ENCODE assay signal across 14 cellular contexts in the genomic region with DNA sequence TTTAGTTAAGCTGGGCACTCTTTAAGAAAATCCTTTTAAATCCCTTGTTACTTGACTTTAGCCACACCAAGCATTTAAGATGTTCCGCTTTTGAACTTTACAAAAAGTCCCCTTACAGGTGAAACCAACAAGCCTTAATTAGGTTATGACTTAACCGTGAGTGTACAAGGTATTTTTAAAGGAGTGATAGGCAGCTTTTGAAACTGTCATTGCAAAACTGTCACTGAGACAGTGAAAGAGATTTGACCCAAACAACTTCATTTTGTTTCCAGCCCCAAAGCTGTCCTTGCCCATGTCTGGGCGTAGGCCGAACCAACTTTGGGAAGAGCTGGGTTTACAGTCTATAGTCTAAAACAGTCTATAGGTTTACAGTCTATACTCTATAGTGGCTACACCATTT.
A peak's percentile ranks its signal among the peaks of the same experiment; 100 is the strongest.
DNase-seq lines count a peak whose midpoint lies in the region; ATAC-seq and TF ChIP-seq lines count a peak whose summit lies in the region.
"Had no signal": no experiment of that assay in that cellular context is flagged by ENCODE, and none has a peak within 500 bp of the region (broad histone marks: within the 10 kb centered on the region; RNA-seq: fewer than 3 reads in every experiment).

No MANE protein-coding gene starts in this region.

- H3K4me3 ChIP-seq in left ventricle myocardium inferior = no peak overlapping the region
- H3K4me3 ChIP-seq: cardiac muscle cell had no signal

- H3K4me1 ChIP-seq in left ventricle myocardium inferior = no peaks in the 10 kb centered on the region

- intact Hi-C loops in left ventricle myocardium inferior (cut with micrococcal nuclease) = no loop called here

- TF ChIP-seq CTCF in left ventricle myocardium inferior (IDR thresholded peaks at IDR 0.05; ENCODE audit: borderline replicate concordance) (no peak), GM10266 (IDR thresholded peaks at IDR 0.05; ENCODE audit: control insufficient read depth, insufficient read depth, low read depth, missing control alignments) (no peak)

- DNase-seq in KG1 (lab: John Stamatoyannopoulos, UW) (no peak), left ventricle myocardium inferior (no peak), GM10266 (ENCODE audit: extremely low spot score) (no peak), RKO (ENCODE audit: low spot score) (no peak)
- DNase-seq: activated CD8-positive, alpha-beta memory T cell treated with anti-CD3 and anti-CD28 coated beads, Interleukin-2, amount 50 U/mL, for 48 hours; effector CD8-positive, alpha-beta T cell; GOT3; Right ventricle myocardium superior; stimulated activated naive CD4-positive, alpha-beta T cell treated with Interleukin-2 at 50 U/mL for 16 hours had no signal

- no peak overlapping the region for H3K27ac ChIP-seq in left ventricle myocardium inferior (replicated peaks)
- H3K27ac ChIP-seq: cardiac muscle cell had no signal

- no peaks in the 10 kb centered on the region for H3K36me3 ChIP-seq in left ventricle myocardium inferior
- H3K36me3 ChIP-seq: cardiac muscle cell had no signal

- H3K27me3 ChIP-seq in left ventricle myocardium inferior (ENCODE audit: low read depth) = no peaks in the 10 kb centered on the region
- H3K27me3 ChIP-seq: cardiac muscle cell had no signal

- ATAC-seq in GM18498 (IDR thresholded peaks at IDR 0.05; ENCODE audit: unreplicated experiment) (peak; percentile 67), GM19351 (IDR thresholded peaks at IDR 0.05; ENCODE audit: unreplicated experiment) (peak; percentile 53), HG02642 (IDR thresholded peaks at IDR 0.05; ENCODE audit: poor library complexity, unreplicated experiment) (peak; percentile 62), HG03469 (IDR thresholded peaks at IDR 0.05; ENCODE audit: unreplicated experiment) (peak; percentile 55)

- H3K9me3 ChIP-seq in left ventricle myocardium inferior (replicated peaks) = no peaks in the 10 kb centered on the region
